ENCODE assay signal across 8 cellular contexts in genomic region chr19:927044-927706, GRCh38. TPM values are rescaled to one million over a fixed set of nuclear protein-coding genes. Genes with fewer than 3 reads are reported as not detected.
DNase-seq lines count a peak whose midpoint lies in the region; ATAC-seq and TF ChIP-seq lines count a peak whose summit lies in the region.

No MANE protein-coding gene starts in this region.

- H3K27me3 ChIP-seq in left ventricle myocardium inferior (ENCODE audit: low read depth): no peaks in the 10 kb centered on the region
- H3K27me3 ChIP-seq in skeletal muscle satellite cell (ENCODE audit: control insufficient read depth, insufficient read depth, low read length): no peaks in the 10 kb centered on the region

- H3K4me1 ChIP-seq in left ventricle myocardium inferior (peaks cover 52% of the 10 kb centered on the region), skeletal muscle satellite cell (ENCODE audit: control insufficient read depth, insufficient read depth, low read length) (peaks cover 5% of the 10 kb centered on the region)

- no peaks in the 10 kb centered on the region for H3K27me3 Mint-ChIP-seq in activated CD4-positive, alpha-beta T cell treated with anti-CD3 and anti-CD28 coated beads, Interleukin-2, amount 10 ng/mL, durations not matched to agents 7 days and 5 days
- peaks cover 4% of the 10 kb centered on the region for H3K27me3 Mint-ChIP-seq in WTC11 (ENCODE audit: low read depth)

- no peaks in the 10 kb centered on the region for H3K9me3 ChIP-seq in left ventricle myocardium inferior (replicated peaks)
- H3K9me3 ChIP-seq in skeletal muscle satellite cell (replicated peaks; ENCODE audit: low read length): no peaks in the 10 kb centered on the region

- peaks cover 5% of the 10 kb centered on the region for H3K36me3 Mint-ChIP-seq in activated CD4-positive, alpha-beta T cell treated with anti-CD3 and anti-CD28 coated beads, Interleukin-2, amount 10 ng/mL, durations not matched to agents 7 days and 5 days (ENCODE audit: low read depth)
- peaks cover 11% of the 10 kb centered on the region for H3K36me3 Mint-ChIP-seq in WTC11

- TF ChIP-seq CTCF in WTC11 (IDR thresholded peaks at IDR 0.05): no peak
- TF ChIP-seq CTCF in left ventricle myocardium inferior (IDR thresholded peaks at IDR 0.05; ENCODE audit: borderline replicate concordance): no peak

- H3K9me3 Mint-ChIP-seq in activated CD4-positive, alpha-beta T cell treated with anti-CD3 and anti-CD28 coated beads, Interleukin-2, amount 10 ng/mL, durations not matched to agents 7 days and 5 days: no peaks in the 10 kb centered on the region
- no peaks in the 10 kb centered on the region for H3K9me3 Mint-ChIP-seq in WTC11

- peak overlapping the region; percentile 88 for H3K27ac ChIP-seq in left ventricle myocardium inferior (replicated peaks)

- peak overlapping the region; percentile 81 for H3K4me3 Mint-ChIP-seq in activated CD4-positive, alpha-beta T cell treated with anti-CD3 and anti-CD28 coated beads, Interleukin-2, amount 10 ng/mL, durations not matched to agents 7 days and 5 days
- peak overlapping the region; percentile 75 for H3K4me3 Mint-ChIP-seq in WTC11

- intact Hi-C loops in left ventricle myocardium inferior (cut with micrococcal nuclease): loop anchor here (10.0 kb wide), 1 partner anchor 162 kb away; no protein-coding TSS in a partner anchor

- peak overlapping the region; percentile 86 for H3K9ac ChIP-seq in skeletal muscle satellite cell (ENCODE audit: low read depth, low read length)

- H3K4me3 ChIP-seq in left ventricle myocardium inferior (peak overlapping the region; percentile 91), skeletal muscle satellite cell (ENCODE audit: low read length) (peak overlapping the region; percentile 93)

- POLR2A ChIA-PET in activated CD4-positive, alpha-beta T cell treated with anti-CD3 and anti-CD28 coated beads, Interleukin-2, amount 10 ng/mL, durations not matched to agents 7 days and 5 days (lab: Charles Lee): no interaction called here
- POLR2A ChIA-PET in WTC11 (lab: Charles Lee): interaction anchor here (0.6 to 1.2 kb wide), 2 partner anchors 54 to 57 kb away, joined by 4 read pairs; partner anchors contain the start of gene WDR18

- CTCF ChIA-PET in activated CD4-positive, alpha-beta T cell treated with anti-CD3 and anti-CD28 coated beads, Interleukin-2, amount 10 ng/mL, durations not matched to agents 7 days and 5 days (lab: Charles Lee): interaction anchor here (0.9 kb wide), 1 partner anchor 55 kb away, joined by 3 read pairs; no protein-coding TSS in a partner anchor
- CTCF ChIA-PET in WTC11 (lab: Charles Lee): no interaction called here

- peak; percentile 5; the same call in 1 of the 2 replicates for ATAC-seq in WTC11
- no peak for ATAC-seq in HG03565 (IDR thresholded peaks at IDR 0.05; ENCODE audit: unreplicated experiment)

- peak overlapping the region; percentile 89 for H3K4me2 ChIP-seq in skeletal muscle satellite cell (ENCODE audit: low read length)

- H3K36me3 ChIP-seq in left ventricle myocardium inferior: peaks cover 7% of the 10 kb centered on the region
- peaks cover 7% of the 10 kb centered on the region for H3K36me3 ChIP-seq in skeletal muscle satellite cell (ENCODE audit: insufficient read depth, low read length)

- no peak overlapping the region for H3K27ac Mint-ChIP-seq in activated CD4-positive, alpha-beta T cell treated with anti-CD3 and anti-CD28 coated beads, Interleukin-2, amount 10 ng/mL, durations not matched to agents 7 days and 5 days
- H3K27ac Mint-ChIP-seq in WTC11: no peak overlapping the region

- no peak for DNase-seq in activated CD4-positive, alpha-beta T cell treated with anti-CD3 and anti-CD28 coated beads, Interleukin-2, amount 10 ng/mL, durations not matched to agents 7 days and 5 days
- no peak for DNase-seq in activated CD4-positive, alpha-beta T cell treated with anti-CD3 and anti-CD28 coated beads, Interleukin-2, amount 50 U/mL, for 1 hour
- peak; percentile 67 for DNase-seq in WTC11 (ENCODE audit: low spot score)
- peak; percentile 64 for DNase-seq in left ventricle myocardium inferior
- no peak for DNase-seq in NCI-H748 treated with DMSO at 0.1 percent for 48 hours (lab: John Stamatoyannopoulos, UW)
- DNase-seq in NCI-H446 (lab: John Stamatoyannopoulos, UW): no peak

- H3K4me1 Mint-ChIP-seq in activated CD4-positive, alpha-beta T cell treated with anti-CD3 and anti-CD28 coated beads, Interleukin-2, amount 10 ng/mL, durations not matched to agents 7 days and 5 days: peaks cover 17% of the 10 kb centered on the region
- peaks cover 15% of the 10 kb centered on the region for H3K4me1 Mint-ChIP-seq in WTC11

TF ChIP-seq in WTC11, 78 proteins besides CTCF, POLR2A, EP300 and RAD21 (continues in another document):
- TF ChIP-seq NFATC4 (CRISPR knock-in tag; IDR thresholded peaks at IDR 0.05) (no peak), ZNF281 (CRISPR knock-in tag; IDR thresholded peaks at IDR 0.05) (peak; percentile 82), ZNF532 (CRISPR knock-in tag; IDR thresholded peaks at IDR 0.05; ENCODE audit: borderline replicate concordance) (no peak)

RNA-seq across cellular contexts. Expression of gene ARID3A, which starts 1.3 kb away (rescaled TPM):
- total RNA-seq in activated CD4-positive, alpha-beta T cell treated with anti-CD3 and anti-CD28 coated beads, Interleukin-2, amount 10 ng/mL, durations not matched to agents 7 days and 5 days: 10 to 100 TPM; 25.8 to 28.4 TPM
- total RNA-seq in WTC11 (2021) (102 to 116 TPM (median 113 TPM) in 3 replicates), left ventricle myocardium inferior (4.8 TPM)
- 10.0 and 15.5 TPM in 2 replicates for total RNA-seq in skeletal muscle satellite cell (2012; rRNA removed)

RNA-seq across cellular contexts. Expression of gene KISS1R, which starts 10.0 kb away (rescaled TPM):
- 1 to 10 TPM in 1 of 2 experiments, under 1 TPM in 1; 0.72 to 1.1 TPM for total RNA-seq in activated CD4-positive, alpha-beta T cell treated with anti-CD3 and anti-CD28 coated beads, Interleukin-2, amount 10 ng/mL, durations not matched to agents 7 days and 5 days
- total RNA-seq in WTC11 (2021): 2.9 to 4.4 TPM (median 3.6 TPM) in 3 replicates
- total RNA-seq in left ventricle myocardium inferior: not detected
- not detected in 2 replicates for total RNA-seq in skeletal muscle satellite cell (2012; rRNA removed)

RNA-seq across cellular contexts. Expression of gene R3HDM4, which starts 14.2 kb away (rescaled TPM):
- 100 to 1,000 TPM; 120 to 121 TPM for total RNA-seq in activated CD4-positive, alpha-beta T cell treated with anti-CD3 and anti-CD28 coated beads, Interleukin-2, amount 10 ng/mL, durations not matched to agents 7 days and 5 days
- 85.5 to 99.5 TPM (median 88.3 TPM) in 3 replicates for total RNA-seq in WTC11 (2021)
- total RNA-seq in left ventricle myocardium inferior: 21.6 TPM
- 24.3 and 37.6 TPM in 2 replicates for total RNA-seq in skeletal muscle satellite cell (2012; rRNA removed)

RNA-seq across cellular contexts. Expression of gene RNU6-9, which starts 33.9 kb away (rescaled TPM):
- not detected for total RNA-seq in activated CD4-positive, alpha-beta T cell treated with anti-CD3 and anti-CD28 coated beads, Interleukin-2, amount 10 ng/mL, durations not matched to agents 7 days and 5 days
- not detected in 3 replicates for total RNA-seq in WTC11 (2021)
- total RNA-seq in left ventricle myocardium inferior: not detected
- not detected in 2 replicates for total RNA-seq in skeletal muscle satellite cell (2012; rRNA removed)

RNA-seq across cellular contexts. Expression of gene MED16, which starts 34.2 kb away (rescaled TPM):
- 10 to 100 TPM; 72.5 to 88.1 TPM for total RNA-seq in activated CD4-positive, alpha-beta T cell treated with anti-CD3 and anti-CD28 coated beads, Interleukin-2, amount 10 ng/mL, durations not matched to agents 7 days and 5 days
- 66.9 to 88.8 TPM (median 84.5 TPM) in 3 replicates for total RNA-seq in WTC11 (2021)
- 19.4 TPM for total RNA-seq in left ventricle myocardium inferior
- 29.5 and 30.2 TPM in 2 replicates for total RNA-seq in skeletal muscle satellite cell (2012; rRNA removed)

Comparison
In these comparisons a context has a peak if more than half of its experiments do, and no peak if none do; other contexts are left out.
1. DNase-seq: peak in WTC11 (single experiment) and left ventricle myocardium inferior (single experiment); none in activated CD4-positive, alpha-beta T cell treated with anti-CD3 and anti-CD28 coated beads, Interleukin-2, amount 10 ng/mL, durations not matched to agents 7 days and 5 days (single experiment), activated CD4-positive, alpha-beta T cell treated with anti-CD3 and anti-CD28 coated beads, Interleukin-2, amount 50 U/mL, for 1 hour (single experiment), NCI-H748 treated with DMSO at 0.1 percent for 48 hours (single experiment) and NCI-H446 (0 of 2).